26 cellular contexts compared by ENCODE assay signal in genomic region chr10:48698971-48699627, GRCh38. TPM values are rescaled to one million over a fixed set of nuclear protein-coding genes. Genes with fewer than 3 reads are reported as not detected.
A peak's percentile ranks its signal among the peaks of the same experiment; 100 is the strongest.
DNase-seq lines count a peak whose midpoint lies in the region; ATAC-seq and TF ChIP-seq lines count a peak whose summit lies in the region.
"Had no signal": no experiment of that assay in that cellular context is flagged by ENCODE, and none has a peak within 500 bp of the region (broad histone marks: within the 10 kb centered on the region; RNA-seq: fewer than 3 reads in every experiment).

No MANE protein-coding gene starts in this region.

- H3K4me3 ChIP-seq in Karpas-422 (ENCODE audit: low read length) (no peak overlapping the region), upper lobe of left lung (no peak overlapping the region)
- H3K4me3 ChIP-seq: ascending aorta, hepatocyte had no signal

- H3K4me1 ChIP-seq in Karpas-422 (ENCODE audit: low read length) (peaks cover 100% of the 10 kb centered on the region), upper lobe of left lung (no peaks in the 10 kb centered on the region)
- H3K4me1 ChIP-seq: ascending aorta had no signal

- 58 to 73% methylated on average over 7 to 8 of the region's 8 CpGs for WGBS in upper lobe of left lung, 2 donors

- TF ChIP-seq EP300 in upper lobe of left lung (IDR thresholded peaks at IDR 0.05): no peak

- H3K9me3 ChIP-seq in Karpas-422 (ENCODE audit: low read length) (no peaks in the 10 kb centered on the region), upper lobe of left lung (no peaks in the 10 kb centered on the region)
- H3K9me3 ChIP-seq: ascending aorta had no signal

- no peaks in the 10 kb centered on the region for H3K9me2 ChIP-seq in Karpas-422 (replicated peaks; ENCODE audit: insufficient read depth, low read length)

- H3K36me3 Mint-ChIP-seq in osteocyte (ENCODE audit: unreplicated experiment): no peaks in the 10 kb centered on the region

- H3K27me3 Mint-ChIP-seq in osteocyte (ENCODE audit: unreplicated experiment): peaks cover 16% of the 10 kb centered on the region

- no peaks in the 10 kb centered on the region for H3K4me1 Mint-ChIP-seq in osteocyte (ENCODE audit: unreplicated experiment)
- H3K4me1 Mint-ChIP-seq: central memory CD8-positive, alpha-beta T cell had no signal

- no peak overlapping the region for H3K27ac Mint-ChIP-seq in osteocyte (ENCODE audit: unreplicated experiment)
- H3K27ac Mint-ChIP-seq: activated T-cell treated with anti-CD3 and anti-CD28 coated beads, Interleukin-2, amount 50 U/mL, for 72 hours had no signal

- TF ChIP-seq CTCF in osteocyte (IDR thresholded peaks at IDR 0.05) (no peak), upper lobe of left lung (IDR thresholded peaks at IDR 0.05) (no peak), GM20000 (IDR thresholded peaks at IDR 0.05; ENCODE audit: extremely low read depth, missing control alignments) (no peak)

- peak; percentile 46 for ATAC-seq in GM21619 (IDR thresholded peaks at IDR 0.05; ENCODE audit: unreplicated experiment)
- no peak for ATAC-seq in upper lobe of left lung (ENCODE audit: low FRiP score in 2 of 2)
- ATAC-seq: activated T-cell treated with anti-CD3 and anti-CD28 coated beads, Interleukin-2, amount 50 U/mL, for 72 hours had no signal

- H3K27ac ChIP-seq in Karpas-422 (ENCODE audit: low read length) (peak overlapping the region; percentile 78), upper lobe of left lung (no peak overlapping the region)
- H3K27ac ChIP-seq: 22Rv1, ascending aorta, hepatocyte had no signal

- DNase-seq in DMS53 (lab: John Stamatoyannopoulos, UW): peak; percentile 15
- DNase-seq in DMS53 treated with DMSO at 0.1 percent for 48 hours (lab: John Stamatoyannopoulos, UW; ENCODE audit: unreplicated experiment): no peak
- DNase-seq in Karpas-422: no peak
- DNase-seq in osteocyte (ENCODE audit: extremely low spot score, unreplicated experiment): peak; percentile 77
- DNase-seq in effector CD8-positive, alpha-beta T cell (lab: John Stamatoyannopoulos, UW): no peak
- DNase-seq in upper lobe of left lung: no peak
- no peak for DNase-seq in GM20000 (ENCODE audit: low spot score)
- DNase-seq: activated naive CD4-positive, alpha-beta T cell treated with anti-CD3 and anti-CD28 coated beads, Interleukin-2, amount 50 U/mL, for 16 hours; activated T-cell treated with anti-CD3 and anti-CD28 coated beads, Interleukin-2, amount 50 U/mL, for 72 hours; EL; erythroblast; foreskin melanocyte; NCI-H1092 treated with DMSO at 0.1 percent for 48 hours; NCI-H2107; NCI-H524; occipital lobe; OCI-M1; retina; Right ventricle myocardium superior; stimulated activated CD4-positive, alpha-beta T cell treated with anti-CD3 and anti-CD28 coated beads, Interleukin-4, amount 100 ng/mL, for 4 hours had no signal

- H3K36me3 ChIP-seq in Karpas-422 (ENCODE audit: insufficient read depth, low read length): peaks cover 27% of the 10 kb centered on the region
- no peaks in the 10 kb centered on the region for H3K36me3 ChIP-seq in upper lobe of left lung
- H3K36me3 ChIP-seq: ascending aorta had no signal

- H3K9ac ChIP-seq in Karpas-422 (ENCODE audit: low read length): peak overlapping the region; percentile 58

- H3K27me3 ChIP-seq in Karpas-422 (ENCODE audit: low read length): no peaks in the 10 kb centered on the region
- H3K27me3 ChIP-seq in upper lobe of left lung: no peaks in the 10 kb centered on the region
- H3K27me3 ChIP-seq: ascending aorta, hepatocyte had no signal

- no peak overlapping the region for H3K4me2 ChIP-seq in Karpas-422 (ENCODE audit: low read depth, low read length, poor library complexity, severe bottlenecking)
- H3K4me2 ChIP-seq: hepatocyte had no signal

- no peak for TF ChIP-seq POLR2A in upper lobe of left lung (IDR thresholded peaks at IDR 0.05)

- H3K79me2 ChIP-seq in Karpas-422 (ENCODE audit: low read length): peaks cover 100% of the 10 kb centered on the region
- H3K79me2 ChIP-seq: hepatocyte had no signal

- H2AFZ ChIP-seq in Karpas-422 (ENCODE audit: low read length): no peak overlapping the region
- H2AFZ ChIP-seq: hepatocyte had no signal

- H3K4me3 Mint-ChIP-seq in osteocyte (ENCODE audit: unreplicated experiment): no peak overlapping the region
- H3K4me3 Mint-ChIP-seq: activated T-cell treated with anti-CD3 and anti-CD28 coated beads, Interleukin-2, amount 50 U/mL, for 72 hours; central memory CD8-positive, alpha-beta T cell had no signal

- H4K20me1 ChIP-seq in Karpas-422 (ENCODE audit: insufficient read depth, low read depth, low read length): peaks cover 43% of the 10 kb centered on the region

- no peaks in the 10 kb centered on the region for H3K9me3 Mint-ChIP-seq in osteocyte (ENCODE audit: unreplicated experiment)
- H3K9me3 Mint-ChIP-seq: activated T-cell treated with anti-CD3 and anti-CD28 coated beads, Interleukin-2, amount 50 U/mL, for 72 hours; central memory CD8-positive, alpha-beta T cell had no signal

RNA-seq across cellular contexts. Expression of gene WDFY4, which starts 14.4 kb away (rescaled TPM):
- 144 and 181 TPM in 2 replicates for total RNA-seq in Karpas-422 (2014; rRNA removed; shearing (Covaris generic); ENCODE audit: low replicate concordance)
- total RNA-seq in osteocyte (not detected in 2 replicates), upper lobe of left lung (10 to 100 TPM; 10.1 to 48.9 (median 32.1) TPM)
- total RNA-seq: H1 had no signal

Comparison
In these comparisons a context has a peak if more than half of its experiments do, and no peak if none do; other contexts are left out.
1. DNase-seq: peak in DMS53 (single experiment) and osteocyte (single experiment); none in DMS53 treated with DMSO at 0.1 percent for 48 hours (single experiment), Karpas-422 (single experiment), effector CD8-positive, alpha-beta T cell (single experiment), upper lobe of left lung (0 of 2) and GM20000 (single experiment).
2. RNA of gene WDFY4, which starts 14.4 kb away (total RNA-seq): 144 to 181 TPM in Karpas-422 and 10.1 to 48.9 TPM in upper lobe of left lung; not detected in osteocyte; every median in the first group is over 10 times any median in the second.